Comparison of ENCODE assay signal across 20 cellular contexts in genomic region chr20:17457064-17457463, GRCh38.
"Had no signal": no experiment of that assay in that cellular context is flagged by ENCODE, and none has a peak within 500 bp of the region (broad histone marks: within the 10 kb centered on the region; RNA-seq: fewer than 3 reads in every experiment).

No MANE protein-coding gene starts in this region.

- FAIRE-seq: RCC 7860 had no signal

- H3K9ac ChIP-seq: KMS-11 had no signal

- H3K4me2 ChIP-seq: KMS-11 had no signal

- DNase-seq: Kasumi-1, MM.1S, NCI-H1092 treated with DMSO at 0.1 percent for 48 hours, NCI-H1436, NCI-H1694, NCI-H187 treated with DMSO at 0.1 percent for 48 hours, NCI-H2029 treated with DMSO at 0.1 percent for 48 hours, NCI-H2171, NCI-H446, NCI-H510A, NCI-H524 treated with DMSO at 0.1 percent for 48 hours, NCI-H69, NCI-H774, Right ventricle myocardium superior, RPMI8226, SIG-M5 had no signal

- H3K27ac ChIP-seq: KMS-11, SJSA1, SK-N-MC had no signal

- H3K4me3 ChIP-seq: SJSA1, SK-N-MC had no signal

- H3K4me1 ChIP-seq: SJSA1 had no signal

- H3K9me3 ChIP-seq: SJSA1 had no signal

- H3K36me3 ChIP-seq: SJSA1 had no signal
